3 cellular contexts compared by ENCODE assay signal in genomic region chr2:167297292-167297691, GRCh38.
TF ChIP-seq lines count a peak whose summit lies in the region.

No MANE protein-coding gene starts in this region.

TF ChIP-seq in HepG2, 621 proteins besides CTCF, POLR2A, EP300 and RAD21:
- TF ChIP-seq MAFK (conservative IDR thresholded peaks at IDR 0.05 in 1 of 2, IDR thresholded peaks at IDR 0.05 in 1 of 2; ENCODE audit: low read length in 2 of 2) (peak; percentile 73 to 83), ZNF33B (CRISPR knock-in tag; IDR thresholded peaks at IDR 0.05) (no peak), MAFF (IDR thresholded peaks at IDR 0.05; ENCODE audit: low read depth, low read length) (peak; percentile 54; the same call in 1 of the 2 replicates)

TF ChIP-seq in IMR-90, 13 proteins besides CTCF, POLR2A, EP300 and RAD21:
- no peak for TF ChIP-seq MAZ (IDR thresholded peaks at IDR 0.05; ENCODE audit: borderline replicate concordance, low read depth, low read length)
- peak; percentile 28; the same call in 1 of the 2 replicates for TF ChIP-seq MAFK (IDR thresholded peaks at IDR 0.05; ENCODE audit: low read depth, low read length)

TF ChIP-seq in K562, 482 proteins besides CTCF, POLR2A, EP300 and RAD21:
- TF ChIP-seq GTF2A2 (tag; IDR thresholded peaks at IDR 0.05) (no peak), ZNF445 (CRISPR knock-in tag; IDR thresholded peaks at IDR 0.05; ENCODE audit: low read depth) (no peak), ZNF316 (IDR thresholded peaks at IDR 0.05) (peak; percentile 62; the same call in 1 of the 2 replicates), DLX4 (CRISPR knock-in tag; IDR thresholded peaks at IDR 0.05) (no peak), MBD2 (IDR thresholded peaks at IDR 0.05; ENCODE audit: borderline replicate concordance, low read depth) (no peak), MAFF (IDR thresholded peaks at IDR 0.05; ENCODE audit: low read length) (0 out of 2 replicates have a peak, but pooled peaks have one; percentile 14), ARID3A (IDR thresholded peaks at IDR 0.05; ENCODE audit: borderline replicate concordance, low read depth, low read length) (no peak), CC2D1A (IDR thresholded peaks at IDR 0.05) (no peak), SMAD3 (CRISPR knock-in tag; conservative IDR thresholded peaks at IDR 0.05) (no peak), ZNF717 (CRISPR knock-in tag; IDR thresholded peaks at IDR 0.05) (no peak), CHCHD3 (CRISPR knock-in tag; IDR thresholded peaks at IDR 0.05) (no peak), SMC3 (conservative IDR thresholded peaks at IDR 0.05; ENCODE audit: insufficient read depth, low read depth, low read length) (no peak), GABPB2 (CRISPR knock-in tag; conservative IDR thresholded peaks at IDR 0.05) (no peak), HDGF (IDR thresholded peaks at IDR 0.05) (no peak)
